Comparison of ENCODE assay signal across 1 cellular context in genomic region chr10:88983939-88984338, GRCh38.
TF ChIP-seq lines count a peak whose summit lies in the region.

No MANE protein-coding gene starts in this region.

TF ChIP-seq in SK-N-SH, 30 proteins besides CTCF, POLR2A, EP300 and RAD21 (continued from another document):
- TF ChIP-seq, protein P1, sequence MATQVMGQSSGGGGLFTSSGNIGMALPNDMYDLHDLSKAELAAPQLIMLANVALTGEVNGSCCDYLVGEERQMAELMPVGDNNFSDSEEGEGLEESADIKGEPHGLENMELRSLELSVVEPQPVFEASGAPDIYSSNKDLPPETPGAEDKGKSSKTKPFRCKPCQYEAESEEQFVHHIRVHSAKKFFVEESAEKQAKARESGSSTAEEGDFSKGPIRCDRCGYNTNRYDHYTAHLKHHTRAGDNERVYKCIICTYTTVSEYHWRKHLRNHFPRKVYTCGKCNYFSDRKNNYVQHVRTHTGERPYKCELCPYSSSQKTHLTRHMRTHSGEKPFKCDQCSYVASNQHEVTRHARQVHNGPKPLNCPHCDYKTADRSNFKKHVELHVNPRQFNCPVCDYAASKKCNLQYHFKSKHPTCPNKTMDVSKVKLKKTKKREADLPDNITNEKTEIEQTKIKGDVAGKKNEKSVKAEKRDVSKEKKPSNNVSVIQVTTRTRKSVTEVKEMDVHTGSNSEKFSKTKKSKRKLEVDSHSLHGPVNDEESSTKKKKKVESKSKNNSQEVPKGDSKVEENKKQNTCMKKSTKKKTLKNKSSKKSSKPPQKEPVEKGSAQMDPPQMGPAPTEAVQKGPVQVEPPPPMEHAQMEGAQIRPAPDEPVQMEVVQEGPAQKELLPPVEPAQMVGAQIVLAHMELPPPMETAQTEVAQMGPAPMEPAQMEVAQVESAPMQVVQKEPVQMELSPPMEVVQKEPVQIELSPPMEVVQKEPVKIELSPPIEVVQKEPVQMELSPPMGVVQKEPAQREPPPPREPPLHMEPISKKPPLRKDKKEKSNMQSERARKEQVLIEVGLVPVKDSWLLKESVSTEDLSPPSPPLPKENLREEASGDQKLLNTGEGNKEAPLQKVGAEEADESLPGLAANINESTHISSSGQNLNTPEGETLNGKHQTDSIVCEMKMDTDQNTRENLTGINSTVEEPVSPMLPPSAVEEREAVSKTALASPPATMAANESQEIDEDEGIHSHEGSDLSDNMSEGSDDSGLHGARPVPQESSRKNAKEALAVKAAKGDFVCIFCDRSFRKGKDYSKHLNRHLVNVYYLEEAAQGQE (IDR thresholded peaks at IDR 0.05; ENCODE audit: low read depth, low read length), result no peak
- TF ChIP-seq NRF1 (IDR thresholded peaks at IDR 0.05; ENCODE audit: low read depth, low read length) (no peak), FOSL2 (IDR thresholded peaks at IDR 0.05; ENCODE audit: borderline replicate concordance, low read depth) (no peak), RCOR1 (IDR thresholded peaks at IDR 0.05; ENCODE audit: low read length) (no peak), YY1 (IDR thresholded peaks at IDR 0.05; ENCODE audit: low read depth) (no peak), SIN3A (IDR thresholded peaks at IDR 0.05; ENCODE audit: borderline replicate concordance, low read depth, low read length) (no peak), PBX3 (IDR thresholded peaks at IDR 0.05) (no peak), IRF3 (IDR thresholded peaks at IDR 0.05; ENCODE audit: low read depth, low read length) (no peak), POLR2AphosphoS5 (IDR thresholded peaks at IDR 0.05; ENCODE audit: low read depth, low read length) (no peak), FOXM1 (IDR thresholded peaks at IDR 0.05; ENCODE audit: low read depth) (no peak), EZH2phosphoT487 (IDR thresholded peaks at IDR 0.05; ENCODE audit: borderline replicate concordance, low read depth) (no peak), MEF2A (IDR thresholded peaks at IDR 0.05; ENCODE audit: borderline replicate concordance, low read depth) (no peak), GATA2 (CRISPR knock-in tag; IDR thresholded peaks at IDR 0.05) (no peak)
- TF ChIP-seq, protein P2, sequence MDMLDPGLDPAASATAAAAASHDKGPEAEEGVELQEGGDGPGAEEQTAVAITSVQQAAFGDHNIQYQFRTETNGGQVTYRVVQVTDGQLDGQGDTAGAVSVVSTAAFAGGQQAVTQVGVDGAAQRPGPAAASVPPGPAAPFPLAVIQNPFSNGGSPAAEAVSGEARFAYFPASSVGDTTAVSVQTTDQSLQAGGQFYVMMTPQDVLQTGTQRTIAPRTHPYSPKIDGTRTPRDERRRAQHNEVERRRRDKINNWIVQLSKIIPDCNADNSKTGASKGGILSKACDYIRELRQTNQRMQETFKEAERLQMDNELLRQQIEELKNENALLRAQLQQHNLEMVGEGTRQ (IDR thresholded peaks at IDR 0.05; ENCODE audit: borderline replicate concordance, low read depth, low read length), result no peak
- TF ChIP-seq, protein P3, sequence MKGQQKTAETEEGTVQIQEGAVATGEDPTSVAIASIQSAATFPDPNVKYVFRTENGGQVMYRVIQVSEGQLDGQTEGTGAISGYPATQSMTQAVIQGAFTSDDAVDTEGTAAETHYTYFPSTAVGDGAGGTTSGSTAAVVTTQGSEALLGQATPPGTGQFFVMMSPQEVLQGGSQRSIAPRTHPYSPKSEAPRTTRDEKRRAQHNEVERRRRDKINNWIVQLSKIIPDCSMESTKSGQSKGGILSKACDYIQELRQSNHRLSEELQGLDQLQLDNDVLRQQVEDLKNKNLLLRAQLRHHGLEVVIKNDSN (IDR thresholded peaks at IDR 0.05; ENCODE audit: borderline replicate concordance, low read depth), result no peak
